In genomic region chr14:100065942-100066574, GRCh38 we compare ENCODE assay signal across 7 cellular contexts. TPM values are rescaled to one million over a fixed set of nuclear protein-coding genes. Genes with fewer than 3 reads are reported as not detected.
DNase-seq lines count a peak whose midpoint lies in the region; ATAC-seq and TF ChIP-seq lines count a peak whose summit lies in the region.

No MANE protein-coding gene starts in this region.

- H3K36me3 Mint-ChIP-seq in activated T-cell treated with anti-CD3 and anti-CD28 coated beads, Interleukin-2, amount 50 U/mL, for 72 hours (ENCODE audit: insufficient read depth in 2 of 2), result peaks cover 7 to 19% of the 10 kb centered on the region in 2 donors
- H3K36me3 Mint-ChIP-seq in type B pancreatic cell, result peaks cover 14% of the 10 kb centered on the region

- H3F3A ChIP-seq in Loucy (ENCODE audit: low read depth), result peaks cover 38% of the 10 kb centered on the region

- H3K36me3 ChIP-seq in Loucy (ENCODE audit: insufficient read depth, low read length) (no peaks in the 10 kb centered on the region), muscle layer of duodenum (ENCODE audit: control insufficient read depth in 1 of 2, insufficient read depth in 2 of 2, low read length in 2 of 2) (no peaks in the 10 kb centered on the region)

- H3K4me3 Mint-ChIP-seq in activated T-cell treated with anti-CD3 and anti-CD28 coated beads, Interleukin-2, amount 50 U/mL, for 72 hours, result peak overlapping the region; percentile 84 to 90
- H3K4me3 Mint-ChIP-seq in type B pancreatic cell, result no peak overlapping the region

- DNase-seq in activated T-cell treated with anti-CD3 and anti-CD28 coated beads, Interleukin-2, amount 50 U/mL, for 72 hours, result peak; percentile 83 to 88
- DNase-seq in type B pancreatic cell (ENCODE audit: extremely low spot score, unreplicated experiment), result no peak
- DNase-seq in germinal center (ENCODE audit: low spot score), result no peak
- DNase-seq in ACHN, result no peak

- peak overlapping the region; percentile 92 for H3K4me2 ChIP-seq in Loucy (ENCODE audit: low read depth, low read length, poor library complexity, severe bottlenecking)

- H3K27me3 ChIP-seq in Loucy (ENCODE audit: insufficient read depth, low read length, poor library complexity, severe bottlenecking) (no peaks in the 10 kb centered on the region), muscle layer of duodenum (ENCODE audit: low read depth, low read length) (no peaks in the 10 kb centered on the region)

- H4K20me1 ChIP-seq in Loucy (ENCODE audit: insufficient read depth, low read length, poor library complexity, severe bottlenecking), result no peaks in the 10 kb centered on the region

- no peak overlapping the region for H2AFZ ChIP-seq in Loucy (ENCODE audit: low read length)

- in situ Hi-C loops in ACHN (cut with HindIII; ENCODE audit: low pct_ligation_motif_present, low pct_unique_long_range_greater_than_20kb, low sequenced_read_pairs), result no loop called here

- H3K27ac ChIP-seq in muscle layer of duodenum (ENCODE audit: low read length), result peak overlapping the region; percentile 24

- no peaks in the 10 kb centered on the region for H3K9me2 ChIP-seq in Loucy (replicated peaks; ENCODE audit: low read depth, low read length)

- peak overlapping the region; percentile 77 for H3K4me3 ChIP-seq in Loucy (ENCODE audit: low read length, poor library complexity, severe bottlenecking)
- peak overlapping the region in 1 of 2 donors; percentile 23 for H3K4me3 ChIP-seq in muscle layer of duodenum (ENCODE audit: low read depth in 1 of 2, low read length in 2 of 2)

- TF ChIP-seq CTCF in Loucy (conservative IDR thresholded peaks at IDR 0.05; ENCODE audit: low read length), result no peak
- TF ChIP-seq CTCF in type B pancreatic cell (conservative IDR thresholded peaks at IDR 0.05), result no peak

- H3K27me3 Mint-ChIP-seq in activated T-cell treated with anti-CD3 and anti-CD28 coated beads, Interleukin-2, amount 50 U/mL, for 72 hours (ENCODE audit: low read depth), result no peaks in the 10 kb centered on the region
- H3K27me3 Mint-ChIP-seq in type B pancreatic cell, result no peaks in the 10 kb centered on the region

- peaks cover 71% of the 10 kb centered on the region for H3K79me2 ChIP-seq in Loucy (ENCODE audit: insufficient read depth, low read length)

- H3K4me1 ChIP-seq in Loucy (ENCODE audit: insufficient read depth, low read length, poor library complexity, severe bottlenecking) (peaks cover 81% of the 10 kb centered on the region), muscle layer of duodenum (ENCODE audit: control insufficient read depth in 1 of 2, insufficient read depth in 2 of 2, low read length in 2 of 2) (no peaks in the 10 kb centered on the region)

- H3K9me3 ChIP-seq in Loucy (ENCODE audit: insufficient read depth, low read depth, low read length) (no peaks in the 10 kb centered on the region), muscle layer of duodenum (ENCODE audit: control insufficient read depth in 1 of 2, low read length in 2 of 2) (no peaks in the 10 kb centered on the region)

- H3K27ac Mint-ChIP-seq in activated T-cell treated with anti-CD3 and anti-CD28 coated beads, Interleukin-2, amount 50 U/mL, for 72 hours, result peak overlapping the region; percentile 93
- no peak overlapping the region for H3K27ac Mint-ChIP-seq in type B pancreatic cell

- peak; percentile 39 for ATAC-seq in GM21390 (IDR thresholded peaks at IDR 0.05; ENCODE audit: unreplicated experiment)
- ATAC-seq in activated T-cell treated with anti-CD3 and anti-CD28 coated beads, Interleukin-2, amount 50 U/mL, for 72 hours (replicated peaks in 1 of 2), result peak; percentile 32 to 38

- no peaks in the 10 kb centered on the region for H3K9me3 Mint-ChIP-seq in activated T-cell treated with anti-CD3 and anti-CD28 coated beads, Interleukin-2, amount 50 U/mL, for 72 hours
- peaks cover 9% of the 10 kb centered on the region for H3K9me3 Mint-ChIP-seq in type B pancreatic cell

- H3K9ac ChIP-seq in Loucy (ENCODE audit: low read depth, low read length, poor library complexity, severe bottlenecking), result peak overlapping the region; percentile 97

- H3K4me1 Mint-ChIP-seq in activated T-cell treated with anti-CD3 and anti-CD28 coated beads, Interleukin-2, amount 50 U/mL, for 72 hours (ENCODE audit: low read depth), result peaks cover 86% of the 10 kb centered on the region
- peaks cover 55% of the 10 kb centered on the region for H3K4me1 Mint-ChIP-seq in type B pancreatic cell (ENCODE audit: unreplicated experiment)

RNA-seq across cellular contexts. Expression of gene EVL, which starts 0.8 kb away (rescaled TPM):
- 100 to 1,000 TPM; 279 to 343 TPM for total RNA-seq in activated T-cell treated with anti-CD3 and anti-CD28 coated beads, Interleukin-2, amount 50 U/mL, for 72 hours
- 66.3 and 159 TPM in 2 replicates for total RNA-seq in type B pancreatic cell (ENCODE audit: low replicate concordance)

Comparison
In these comparisons a context has a peak if more than half of its experiments do, and no peak if none do; other contexts are left out.
1. DNase-seq: peak in activated T-cell treated with anti-CD3 and anti-CD28 coated beads, Interleukin-2, amount 50 U/mL, for 72 hours (2 of 2); none in type B pancreatic cell (single experiment), germinal center (single experiment) and ACHN (single experiment).